21 cellular contexts compared by ENCODE assay signal in the genomic region with DNA sequence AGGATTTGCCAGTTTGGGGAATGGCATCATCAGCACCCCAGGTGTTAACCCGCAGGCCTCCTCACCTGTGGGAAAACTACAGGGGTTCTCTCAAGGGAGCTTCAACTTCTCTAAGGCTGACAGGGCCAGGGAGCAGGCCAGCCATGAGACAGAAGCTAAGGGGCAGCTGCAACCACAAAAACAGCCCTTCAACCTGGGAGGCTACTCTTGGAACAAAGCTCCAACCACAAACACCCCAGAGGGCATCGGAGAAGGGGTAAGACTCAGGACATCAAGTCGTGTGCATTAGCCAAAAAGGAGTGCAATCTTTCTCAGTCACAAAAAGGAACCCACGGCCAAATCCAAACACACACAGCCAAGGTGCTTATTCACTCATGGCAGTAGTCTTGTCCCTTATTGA.
"Had no signal": no experiment of that assay in that cellular context is flagged by ENCODE, and none has a peak within 500 bp of the region (broad histone marks: within the 10 kb centered on the region; RNA-seq: fewer than 3 reads in every experiment).

No MANE protein-coding gene starts in this region.

- FAIRE-seq: endothelial cell of umbilical vein had no signal

- H3K4me1 ChIP-seq: testis had no signal

- H3K9me3 ChIP-seq: esophagus muscularis mucosa, gastroesophageal sphincter, heart left ventricle, testis had no signal

- H3K27ac ChIP-seq: cardiac muscle cell, esophagus muscularis mucosa, gastroesophageal sphincter, heart left ventricle, testis, WERI-Rb-1 had no signal

- H3K36me3 Mint-ChIP-seq: activated naive CD8-positive, alpha-beta T cell treated with anti-CD3 and anti-CD28 coated beads, Interleukin-2, amount 10 ng/mL, durations not matched to agents 7 days and 5 days; naive B cell had no signal

- ATAC-seq: gastroesophageal sphincter, heart left ventricle, left ventricle myocardium superior had no signal

- H3K4me1 Mint-ChIP-seq: neural crest cell had no signal

- DNase-seq: activated CD4-positive, alpha-beta memory T cell treated with anti-CD3 and anti-CD28 coated beads, Interleukin-2, amount 10 ng/mL, durations not matched to agents 7 days and 5 days; activated CD4-positive, alpha-beta T cell treated with anti-CD3 and anti-CD28 coated beads for 48 hours; activated naive CD4-positive, alpha-beta T cell treated with Interleukin-2 at 50 U/mL for 16 hours; activated naive CD8-positive, alpha-beta T cell treated with anti-CD3 and anti-CD28 coated beads, Interleukin-2, amount 10 ng/mL, durations not matched to agents 7 days and 5 days; activated T-cell treated with anti-CD3 and anti-CD28 coated beads, Interleukin-2, amount 50 U/mL, for 1 hour; amygdala; effector CD8-positive, alpha-beta T cell; heart left ventricle; left ventricle myocardium superior; naive B cell; testis; WERI-Rb-1 had no signal

- H3K27me3 ChIP-seq: cardiac muscle cell, esophagus muscularis mucosa, gastroesophageal sphincter, heart left ventricle, testis had no signal

- H3K4me3 ChIP-seq: cardiac muscle cell, esophagus muscularis mucosa, gastroesophageal sphincter, heart left ventricle, testis had no signal

- H3K27ac Mint-ChIP-seq: activated CD4-positive, alpha-beta memory T cell treated with anti-CD3 and anti-CD28 coated beads, Interleukin-2, amount 10 ng/mL, durations not matched to agents 7 days and 5 days; activated naive CD8-positive, alpha-beta T cell treated with anti-CD3 and anti-CD28 coated beads, Interleukin-2, amount 10 ng/mL, durations not matched to agents 7 days and 5 days; dendritic cell treated with granulocyte-macrophage colony-stimulating factor and Interleukin-4, amounts not matched to agents 40 ng/mL and 50 ng/mL, for 4 days; progenitor cell of endocrine pancreas had no signal

- H3K36me3 ChIP-seq: cardiac muscle cell, esophagus muscularis mucosa, gastroesophageal sphincter, heart left ventricle, WERI-Rb-1 had no signal

- H3K4me3 Mint-ChIP-seq: activated CD4-positive, alpha-beta memory T cell treated with anti-CD3 and anti-CD28 coated beads, Interleukin-2, amount 10 ng/mL, durations not matched to agents 7 days and 5 days; activated naive CD8-positive, alpha-beta T cell treated with anti-CD3 and anti-CD28 coated beads, Interleukin-2, amount 10 ng/mL, durations not matched to agents 7 days and 5 days; dendritic cell treated with granulocyte-macrophage colony-stimulating factor and Interleukin-4, amounts not matched to agents 40 ng/mL and 50 ng/mL, for 4 days; naive B cell; neural crest cell had no signal

- H3K27me3 Mint-ChIP-seq: activated CD4-positive, alpha-beta memory T cell treated with anti-CD3 and anti-CD28 coated beads, Interleukin-2, amount 10 ng/mL, durations not matched to agents 7 days and 5 days; dendritic cell treated with granulocyte-macrophage colony-stimulating factor and Interleukin-4, amounts not matched to agents 40 ng/mL and 50 ng/mL, for 4 days; naive B cell; progenitor cell of endocrine pancreas; type B pancreatic cell had no signal

- H3K9me3 Mint-ChIP-seq: activated CD4-positive, alpha-beta memory T cell treated with anti-CD3 and anti-CD28 coated beads, Interleukin-2, amount 10 ng/mL, durations not matched to agents 7 days and 5 days; activated naive CD8-positive, alpha-beta T cell treated with anti-CD3 and anti-CD28 coated beads, Interleukin-2, amount 10 ng/mL, durations not matched to agents 7 days and 5 days; activated T-helper 2 cell treated with anti-CD3 and anti-CD28 coated beads, Interferon-gamma antibody, Interleukin-2, Interleukin-4, amounts not matched to agents 10 μg/mL and 5 μg/mL and 100 μg/mL, durations not matched to agents 14 hours and 24 hours and 36 hours; dendritic cell treated with granulocyte-macrophage colony-stimulating factor and Interleukin-4, amounts not matched to agents 40 ng/mL and 50 ng/mL, for 4 days; neural crest cell; type B pancreatic cell had no signal
